Comparison of ENCODE assay signal across 25 cellular contexts in genomic region chr3:6452974-6453373, GRCh38.
"Had no signal": no experiment of that assay in that cellular context is flagged by ENCODE, and none has a peak within 500 bp of the region (broad histone marks: within the 10 kb centered on the region; RNA-seq: fewer than 3 reads in every experiment).

No MANE protein-coding gene starts in this region.

- ATAC-seq: foreskin keratinocyte, gastroesophageal sphincter, heart left ventricle, left colon, left lobe of liver, left ventricle myocardium superior, lower lobe of right lung, mucosa of descending colon had no signal

- H3K27me3 ChIP-seq: dorsolateral prefrontal cortex, esophagus muscularis mucosa, foreskin keratinocyte, gastroesophageal sphincter, heart left ventricle, hepatocyte had no signal

- H3K4me2 ChIP-seq: hepatocyte had no signal

- H3K79me2 ChIP-seq: hepatocyte had no signal

- H3K27ac ChIP-seq: coronary artery, dorsolateral prefrontal cortex, esophagus muscularis mucosa, foreskin keratinocyte, gastroesophageal sphincter, heart left ventricle, hepatocyte, lower lobe of right lung had no signal

- H2AFZ ChIP-seq: hepatocyte had no signal

- H3K4me3 ChIP-seq: coronary artery, dorsolateral prefrontal cortex, esophagus muscularis mucosa, gastroesophageal sphincter, heart left ventricle, hepatocyte, lower lobe of right lung, mucosa of descending colon had no signal

- DNase-seq: dermis blood vessel endothelial cell; dorsolateral prefrontal cortex; effector CD4-positive, alpha-beta T cell; effector memory CD4-positive, alpha-beta T cell; foreskin keratinocyte; heart left ventricle; hypothalamus; immature natural killer cell; islet precursor cell; kidney; kidney glomerular epithelial cell; left colon; left ventricle myocardium superior; lower lobe of right lung; mesenchymal stem cell; mucosa of descending colon; naive B cell had no signal

- H3K36me3 ChIP-seq: esophagus muscularis mucosa, gastroesophageal sphincter, heart left ventricle, lower lobe of right lung had no signal

- FAIRE-seq: colon, endothelial cell of umbilical vein, frontal cortex, kidney had no signal

- H3K4me1 ChIP-seq: esophagus muscularis mucosa, foreskin keratinocyte, gastroesophageal sphincter, heart left ventricle, lower lobe of right lung had no signal

- H3K9me3 ChIP-seq: esophagus muscularis mucosa, gastroesophageal sphincter, heart left ventricle, lower lobe of right lung, mucosa of descending colon had no signal
